10 cellular contexts compared by ENCODE assay signal in genomic region chr9:136411358-136411757, GRCh38. TPM values are rescaled to one million over a fixed set of nuclear protein-coding genes. Genes with fewer than 3 reads are reported as not detected.
DNase-seq lines count a peak whose midpoint lies in the region; ATAC-seq and TF ChIP-seq lines count a peak whose summit lies in the region.
"Had no signal": no experiment of that assay in that cellular context is flagged by ENCODE, and none has a peak within 500 bp of the region (broad histone marks: within the 10 kb centered on the region; RNA-seq: fewer than 3 reads in every experiment).

No MANE protein-coding gene starts in this region.

- WGBS in ectodermal cell, 2 experiments = 78 to 82% methylated on average over 4 of the region's 4 CpGs

- peaks cover 27% of the 10 kb centered on the region for H4K20me1 ChIP-seq in Loucy (ENCODE audit: insufficient read depth, low read length, poor library complexity, severe bottlenecking)

- TF ChIP-seq CTCF in BE2C (IDR thresholded peaks at IDR 0.05; ENCODE audit: low read depth, low read length) (no peak), Loucy (conservative IDR thresholded peaks at IDR 0.05; ENCODE audit: low read length) (no peak), nephron progenitor cell (IDR thresholded peaks at IDR 0.05) (no peak)

- H3K4me3 ChIP-seq in BE2C (ENCODE audit: low read depth, low read length) (peak overlapping the region; percentile 85), Loucy (ENCODE audit: low read length, poor library complexity, severe bottlenecking) (peak overlapping the region; percentile 84), ectodermal cell (ENCODE audit: insufficient read depth, low read depth, low read length) (peak overlapping the region; percentile 95)

- peaks cover 50% of the 10 kb centered on the region for H3K36me3 Mint-ChIP-seq in nephron progenitor cell (ENCODE audit: low read depth)

- no peak overlapping the region for H2AFZ ChIP-seq in Loucy (ENCODE audit: low read length)

- peak overlapping the region; percentile 97 for H3K4me3 Mint-ChIP-seq in nephron progenitor cell

- H3K27ac ChIP-seq in ectodermal cell (ENCODE audit: insufficient read depth, low read depth, low read length, poor library complexity, severe bottlenecking) = no peak overlapping the region

- H3K9me3 Mint-ChIP-seq in nephron progenitor cell = no peaks in the 10 kb centered on the region

- peaks cover 69% of the 10 kb centered on the region for H3K36me3 ChIP-seq in BE2C
- H3K36me3 ChIP-seq in Loucy (ENCODE audit: insufficient read depth, low read length) = peaks cover 29% of the 10 kb centered on the region; the same call in 1 of the 2 replicates
- peaks cover 31% of the 10 kb centered on the region for H3K36me3 ChIP-seq in ectodermal cell (ENCODE audit: control insufficient read depth, insufficient read depth, low read length)

- H3K79me2 ChIP-seq in Loucy (ENCODE audit: insufficient read depth, low read length) = peaks cover 65% of the 10 kb centered on the region

- no peaks in the 10 kb centered on the region for H3F3A ChIP-seq in Loucy (ENCODE audit: low read depth)

- intact Hi-C loops in posterior vena cava (cut with DNase I) = no loop called here

- H3K27me3 Mint-ChIP-seq in nephron progenitor cell (ENCODE audit: low read depth, poor library complexity) = no peaks in the 10 kb centered on the region

- peak overlapping the region; percentile 95 for H3K4me2 ChIP-seq in Loucy (ENCODE audit: low read depth, low read length, poor library complexity, severe bottlenecking)

- peaks cover 13% of the 10 kb centered on the region; the same call in 1 of the 2 replicates for H3K4me1 ChIP-seq in BE2C
- H3K4me1 ChIP-seq in Loucy (ENCODE audit: insufficient read depth, low read length, poor library complexity, severe bottlenecking) = peaks cover 27% of the 10 kb centered on the region
- H3K4me1 ChIP-seq in ectodermal cell (ENCODE audit: control insufficient read depth, insufficient read depth, low read length) = peaks cover 13% of the 10 kb centered on the region
- H3K4me1 ChIP-seq: foreskin keratinocyte had no signal

- H3K27ac Mint-ChIP-seq in nephron progenitor cell = peak overlapping the region; percentile 87

- peaks cover 38% of the 10 kb centered on the region for H3K4me1 Mint-ChIP-seq in nephron progenitor cell

- H3K9me2 ChIP-seq in Loucy (replicated peaks; ENCODE audit: low read depth, low read length) = no peaks in the 10 kb centered on the region

- H3K9me3 ChIP-seq in BE2C (no peaks in the 10 kb centered on the region), Loucy (ENCODE audit: insufficient read depth, low read depth, low read length) (no peaks in the 10 kb centered on the region), ectodermal cell (ENCODE audit: control insufficient read depth, low read length) (no peaks in the 10 kb centered on the region)

- H3K27me3 ChIP-seq in BE2C (no peaks in the 10 kb centered on the region), Loucy (ENCODE audit: insufficient read depth, low read length, poor library complexity, severe bottlenecking) (no peaks in the 10 kb centered on the region), ectodermal cell (ENCODE audit: control insufficient read depth, insufficient read depth, low read length, poor library complexity, severe bottlenecking) (no peaks in the 10 kb centered on the region)
- H3K27me3 ChIP-seq: foreskin keratinocyte had no signal

- peak overlapping the region; percentile 80 for H3K9ac ChIP-seq in Loucy (ENCODE audit: low read depth, low read length, poor library complexity, severe bottlenecking)

- DNase-seq in BE2C = no peak
- DNase-seq in nephron progenitor cell = no peak
- DNase-seq in kidney tubule cell (ENCODE audit: low spot score) = no peak
- DNase-seq in posterior vena cava (ENCODE audit: low spot score) = no peak
- DNase-seq: foreskin keratinocyte, NCI-H2081 had no signal

- no peak for ATAC-seq in HG03354 (IDR thresholded peaks at IDR 0.05; ENCODE audit: poor library complexity, severe bottlenecking, unreplicated experiment)
- ATAC-seq in activated CD4-positive, CD25-positive, alpha-beta regulatory T cell treated with anti-CD3 and anti-CD28 coated beads, Interleukin-2, amount 50 U/mL, for 24 hours = no peak

RNA-seq across cellular contexts. Expression of gene PMPCA, which starts 0.9 kb away (rescaled TPM):
- polyA plus RNA-seq in BE2C (2012; ENCODE audit: insufficient read depth, insufficient read length, low read depth) = 145 TPM
- 105 TPM for polyA plus RNA-seq in ectodermal cell (2013, experiment 1 of 4)
- 89.9 TPM for polyA plus RNA-seq in ectodermal cell (2013, experiment 2 of 4)
- 54.9 TPM for polyA plus RNA-seq in ectodermal cell (2013, experiment 3 of 4)
- polyA plus RNA-seq in ectodermal cell (2013, experiment 4 of 4) = 58.5 TPM
- 10 to 100 TPM; 30.8 to 31.2 TPM for total RNA-seq in posterior vena cava

RNA-seq across cellular contexts. Expression of gene ENTR1, which starts 0.9 kb away (rescaled TPM):
- polyA plus RNA-seq in BE2C (2012; ENCODE audit: insufficient read depth, insufficient read length, low read depth) = 253 TPM
- polyA plus RNA-seq in ectodermal cell (2013, experiment 1 of 4) = 89.1 TPM
- 79.9 TPM for polyA plus RNA-seq in ectodermal cell (2013, experiment 2 of 4)
- polyA plus RNA-seq in ectodermal cell (2013, experiment 3 of 4) = 67.9 TPM
- 65.1 TPM for polyA plus RNA-seq in ectodermal cell (2013, experiment 4 of 4)
- total RNA-seq in posterior vena cava = 10 to 100 TPM; 28.7 to 29.3 TPM

RNA-seq across cellular contexts. Expression of gene SNAPC4, which starts 11.4 kb away (rescaled TPM):
- polyA plus RNA-seq in BE2C (2012; ENCODE audit: insufficient read depth, insufficient read length, low read depth) = 56.9 TPM
- 21.6 TPM for polyA plus RNA-seq in ectodermal cell (2013, experiment 1 of 4)
- polyA plus RNA-seq in ectodermal cell (2013, experiment 2 of 4) = 22.3 TPM
- polyA plus RNA-seq in ectodermal cell (2013, experiment 3 of 4) = 15.7 TPM
- 15.3 TPM for polyA plus RNA-seq in ectodermal cell (2013, experiment 4 of 4)
- total RNA-seq in posterior vena cava = 1 to 10 TPM; 4.7 to 4.9 TPM

RNA-seq across cellular contexts. Expression of gene INPP5E, which starts 28.3 kb away (rescaled TPM):
- 27.6 TPM for polyA plus RNA-seq in BE2C (2012; ENCODE audit: insufficient read depth, insufficient read length, low read depth)
- polyA plus RNA-seq in ectodermal cell (2013, experiment 1 of 4) = 22.8 TPM
- polyA plus RNA-seq in ectodermal cell (2013, experiment 2 of 4) = 19.1 TPM
- 20.5 TPM for polyA plus RNA-seq in ectodermal cell (2013, experiment 3 of 4)
- polyA plus RNA-seq in ectodermal cell (2013, experiment 4 of 4) = 23.1 TPM
- 1 to 10 TPM; 8.7 TPM for total RNA-seq in posterior vena cava

RNA-seq across cellular contexts. Expression of gene CARD9, which starts 37.9 kb away (rescaled TPM):
- 47.9 TPM for polyA plus RNA-seq in BE2C (2012; ENCODE audit: insufficient read depth, insufficient read length, low read depth)
- polyA plus RNA-seq in ectodermal cell (2013, experiment 1 of 4) = 0.37 TPM
- 0.48 TPM for polyA plus RNA-seq in ectodermal cell (2013, experiment 2 of 4)
- 0.43 TPM for polyA plus RNA-seq in ectodermal cell (2013, experiment 3 of 4)
- 0.49 TPM for polyA plus RNA-seq in ectodermal cell (2013, experiment 4 of 4)
- total RNA-seq in posterior vena cava = 1 to 10 TPM; 3.1 to 3.9 TPM
